ENCODE assay signal across 1 cellular context in genomic region chr15:40069178-40070165, GRCh38.
TF ChIP-seq lines count a peak whose summit lies in the region.

No MANE protein-coding gene starts in this region.

TF ChIP-seq in HepG2, 621 proteins besides CTCF, POLR2A, EP300 and RAD21 (continued from another document and continues in another):
- TF ChIP-seq ATF2 (CRISPR knock-in tag; IDR thresholded peaks at IDR 0.05), result peak; percentile 46; the same call in 1 of the 2 replicates
- 0 out of 2 replicates have a peak, but pooled peaks have one; percentile 48 for TF ChIP-seq ZNF616 (CRISPR knock-in tag; IDR thresholded peaks at IDR 0.05; ENCODE audit: low read depth)
- 0 out of 2 replicates have a peak, but pooled peaks have one; percentile 37 for TF ChIP-seq EEA1 (CRISPR knock-in tag; IDR thresholded peaks at IDR 0.05; ENCODE audit: borderline replicate concordance)
- TF ChIP-seq ZNF18 (CRISPR knock-in tag; IDR thresholded peaks at IDR 0.05; ENCODE audit: insufficient replicate concordance), result no peak
- peak; percentile 56; the same call in 1 of the 2 replicates for TF ChIP-seq POLR2G (IDR thresholded peaks at IDR 0.05; ENCODE audit: low read depth, low read length)
- peak; percentile 45; the same call in 1 of the 2 replicates for TF ChIP-seq THAP9 (CRISPR knock-in tag; IDR thresholded peaks at IDR 0.05; ENCODE audit: borderline replicate concordance)
- peak; percentile 18; the same call in 1 of the 2 replicates for TF ChIP-seq GMEB1 (CRISPR knock-in tag; IDR thresholded peaks at IDR 0.05; ENCODE audit: borderline replicate concordance)
- TF ChIP-seq ZBTB25 (CRISPR knock-in tag; IDR thresholded peaks at IDR 0.05), result no peak
- TF ChIP-seq JUND (CRISPR knock-in tag; IDR thresholded peaks at IDR 0.05), result no peak
- no peak for TF ChIP-seq ZNF451 (CRISPR knock-in tag; IDR thresholded peaks at IDR 0.05)
- TF ChIP-seq HOXA5 (CRISPR knock-in tag; IDR thresholded peaks at IDR 0.05), result 0 out of 2 replicates have a peak, but pooled peaks have one; percentile 53
- 0 out of 2 replicates have a peak, but pooled peaks have one; percentile 45 for TF ChIP-seq PHF20 (CRISPR knock-in tag; IDR thresholded peaks at IDR 0.05)
- TF ChIP-seq RBM22 (optimal IDR thresholded peaks at IDR 0.05; ENCODE audit: low read length), result no peak
- TF ChIP-seq PITX1 (CRISPR knock-in tag; IDR thresholded peaks at IDR 0.05), result peak; percentile 44
- 0 out of 2 replicates have a peak, but pooled peaks have one; percentile 33 for TF ChIP-seq ZNF710 (CRISPR knock-in tag; IDR thresholded peaks at IDR 0.05; ENCODE audit: borderline replicate concordance)
- TF ChIP-seq NR2F6 (IDR thresholded peaks at IDR 0.05), result no peak
- TF ChIP-seq NR2F6 (CRISPR knock-in tag; IDR thresholded peaks at IDR 0.05), result peak; percentile 58; the same call in 1 of the 2 replicates
- TF ChIP-seq HIVEP1 (CRISPR knock-in tag; IDR thresholded peaks at IDR 0.05), result 0 out of 2 replicates have a peak, but pooled peaks have one; percentile 13
- TF ChIP-seq ZNF331 (CRISPR knock-in tag; IDR thresholded peaks at IDR 0.05), result peak; percentile 63
- peak; percentile 84 for TF ChIP-seq ZFY (CRISPR knock-in tag; IDR thresholded peaks at IDR 0.05)
- 0 out of 2 replicates have a peak, but pooled peaks have one; percentile 13 for TF ChIP-seq PPARG (CRISPR knock-in tag; conservative IDR thresholded peaks at IDR 0.05)
- TF ChIP-seq RXRA (CRISPR knock-in tag; IDR thresholded peaks at IDR 0.05), result peak; percentile 84
- no peak for TF ChIP-seq ZNF136 (CRISPR knock-in tag; IDR thresholded peaks at IDR 0.05; ENCODE audit: low read depth)
- no peak for TF ChIP-seq KMT2A (CRISPR knock-in tag; IDR thresholded peaks at IDR 0.05)
- peak; percentile 32; the same call in 1 of the 2 replicates for TF ChIP-seq ETV5 (CRISPR knock-in tag; IDR thresholded peaks at IDR 0.05; ENCODE audit: borderline replicate concordance)
- peak; percentile 68 for TF ChIP-seq PATZ1 (CRISPR knock-in tag; IDR thresholded peaks at IDR 0.05)
- no peak for TF ChIP-seq REPIN1 (CRISPR knock-in tag; IDR thresholded peaks at IDR 0.05; ENCODE audit: borderline replicate concordance, low read depth)
- peak; percentile 54; the same call in 1 of the 2 replicates for TF ChIP-seq YEATS2 (CRISPR knock-in tag; IDR thresholded peaks at IDR 0.05; ENCODE audit: borderline replicate concordance)
- TF ChIP-seq CBX5 (CRISPR knock-in tag; IDR thresholded peaks at IDR 0.05; ENCODE audit: borderline replicate concordance), result peak; percentile 39; the same call in 1 of the 2 replicates
- TF ChIP-seq ZNF672 (CRISPR knock-in tag; IDR thresholded peaks at IDR 0.05), result no peak
- peak; percentile 100 for TF ChIP-seq HIC2 (CRISPR knock-in tag; IDR thresholded peaks at IDR 0.05; ENCODE audit: low read depth)
- TF ChIP-seq RFXANK (CRISPR knock-in tag; IDR thresholded peaks at IDR 0.05), result 0 out of 2 replicates have a peak, but pooled peaks have one; percentile 33
- TF ChIP-seq ZNF567 (CRISPR knock-in tag; IDR thresholded peaks at IDR 0.05; ENCODE audit: borderline replicate concordance), result no peak; the same call in 1 of the 2 replicates
- TF ChIP-seq ZBTB10 (CRISPR knock-in tag; IDR thresholded peaks at IDR 0.05; ENCODE audit: borderline replicate concordance), result 0 out of 2 replicates have a peak, but pooled peaks have one; percentile 52
